9 cellular contexts compared by ENCODE assay signal in genomic region chr19:46862504-46862835, GRCh38. TPM values are rescaled to one million over a fixed set of nuclear protein-coding genes. Genes with fewer than 3 reads are reported as not detected.
A peak's percentile ranks its signal among the peaks of the same experiment; 100 is the strongest.
DNase-seq lines count a peak whose midpoint lies in the region; ATAC-seq and TF ChIP-seq lines count a peak whose summit lies in the region.
"Had no signal": no experiment of that assay in that cellular context is flagged by ENCODE, and none has a peak within 500 bp of the region (broad histone marks: within the 10 kb centered on the region; RNA-seq: fewer than 3 reads in every experiment).

No MANE protein-coding gene starts in this region.

- H3K27ac ChIP-seq in DND-41 (ENCODE audit: low read length) (peak overlapping the region; percentile 71), PC-9 (no peak overlapping the region), fibroblast of lung (ENCODE audit: insufficient read depth, low read length) (peak overlapping the region; percentile 59), psoas muscle (peak overlapping the region; percentile 99)

- peaks cover 62% of the 10 kb centered on the region for H3K4me1 ChIP-seq in DND-41 (ENCODE audit: insufficient read depth, low read length)
- peaks cover 65% of the 10 kb centered on the region for H3K4me1 ChIP-seq in PC-9 (replicated peaks; ENCODE audit: insufficient read depth)
- peaks cover 22% of the 10 kb centered on the region for H3K4me1 ChIP-seq in fibroblast of lung (ENCODE audit: control insufficient read depth, extremely low read depth, insufficient read depth, low read length)
- H3K4me1 ChIP-seq in psoas muscle: peaks cover 62% of the 10 kb centered on the region

- intact Hi-C loops in PC-9 (cut with micrococcal nuclease; ENCODE audit: unreplicated experiment): loop anchor here (5.0 kb wide), 1 partner anchor 115 kb away; no protein-coding TSS in a partner anchor
- intact Hi-C loops in psoas muscle (cut with DNase I): loop anchor here (5.0 kb wide), 3 partner anchors 40 to 115 kb away; no protein-coding TSS in a partner anchor

- peaks cover 73% of the 10 kb centered on the region for H3F3A ChIP-seq in PC-9 (ENCODE audit: insufficient read depth, low read depth)

- H4K20me1 ChIP-seq in DND-41 (ENCODE audit: insufficient read depth, low read length) (peaks cover 56% of the 10 kb centered on the region), PC-9 (ENCODE audit: insufficient read depth) (peaks cover 21% of the 10 kb centered on the region), fibroblast of lung (ENCODE audit: control insufficient read depth, extremely low read depth, insufficient read depth, low read length) (peaks cover 3% of the 10 kb centered on the region)

- no peak for TF ChIP-seq CTCF in DND-41 (IDR thresholded peaks at IDR 0.05; ENCODE audit: borderline replicate concordance, extremely low read depth, low read length, poor library complexity, severe bottlenecking)
- TF ChIP-seq CTCF in PC-9 (conservative IDR thresholded peaks at IDR 0.05): no peak
- no peak for TF ChIP-seq CTCF in fibroblast of lung (conservative IDR thresholded peaks at IDR 0.05 in 1 of 2, IDR thresholded peaks at IDR 0.05 in 1 of 2; ENCODE audit: low read depth in 1 of 2, low read length in 2 of 2)
- TF ChIP-seq CTCF in psoas muscle (IDR thresholded peaks at IDR 0.05): no peak

- ATAC-seq in DND-41 (ENCODE audit: insufficient read depth, low read depth) (no peak), psoas muscle (no peak), GM18861 (IDR thresholded peaks at IDR 0.05; ENCODE audit: unreplicated experiment) (no peak), GM18867 (IDR thresholded peaks at IDR 0.05; ENCODE audit: unreplicated experiment) (no peak)
- ATAC-seq: activated T-cell treated with anti-CD3 and anti-CD28 coated beads, Interleukin-2, amount 50 U/mL, for 4 hours had no signal

- no peaks in the 10 kb centered on the region for H3K9me3 ChIP-seq in DND-41 (ENCODE audit: insufficient read depth, low read length, severe bottlenecking)
- no peaks in the 10 kb centered on the region for H3K9me3 ChIP-seq in PC-9 (ENCODE audit: insufficient read depth, low read depth)
- H3K9me3 ChIP-seq in fibroblast of lung (ENCODE audit: control insufficient read depth, insufficient read depth, low read depth, low read length): no peaks in the 10 kb centered on the region
- no peaks in the 10 kb centered on the region for H3K9me3 ChIP-seq in psoas muscle

- H3K4me2 ChIP-seq in DND-41 (ENCODE audit: insufficient read depth, low read length): peak overlapping the region; percentile 70
- peak overlapping the region; percentile 96 for H3K4me2 ChIP-seq in PC-9
- H3K4me2 ChIP-seq in fibroblast of lung (ENCODE audit: extremely low read depth, insufficient read depth, low read length): peak overlapping the region; percentile 75

- peak overlapping the region; percentile 100 for H3K9ac ChIP-seq in DND-41 (ENCODE audit: low read depth, low read length)
- H3K9ac ChIP-seq in fibroblast of lung (ENCODE audit: insufficient read depth, low read length): no peak overlapping the region

- CTCF ChIA-PET in PC-9 (lab: Charles Lee): interaction anchor here (0.7 kb wide), 1 partner anchor 252 kb away, joined by 21 read pairs; no protein-coding TSS in a partner anchor

- POLR2A ChIA-PET in PC-9 (lab: Charles Lee; ENCODE audit: unreplicated experiment): no interaction called here

- no peaks in the 10 kb centered on the region for H3K9me2 ChIP-seq in PC-9 (ENCODE audit: insufficient read depth)

- H2AFZ ChIP-seq in DND-41 (ENCODE audit: low read depth, low read length) (no peak overlapping the region), PC-9 (no peak overlapping the region), fibroblast of lung (ENCODE audit: low read length) (no peak overlapping the region)

- WGBS in psoas muscle, 3 donors: 10 to 15% (median 15%) methylated on average over 9 of the region's 9 CpGs

- H3K79me2 ChIP-seq in DND-41 (ENCODE audit: insufficient read depth, low read length) (peaks cover 82% of the 10 kb centered on the region), PC-9 (ENCODE audit: low read depth) (peaks cover 68% of the 10 kb centered on the region), fibroblast of lung (ENCODE audit: control insufficient read depth, insufficient read depth, low read length) (peaks cover 62% of the 10 kb centered on the region)

- no peak for DNase-seq in DND-41
- no peak for DNase-seq in PC-9
- DNase-seq in fibroblast of lung (ENCODE audit: low read depth in 2 of 2): no peak
- DNase-seq in psoas muscle: no peak
- no peak for DNase-seq in DMS53 (lab: John Stamatoyannopoulos, UW)
- DNase-seq in NCI-H446 treated with DMSO at 0.1 percent for 48 hours (lab: John Stamatoyannopoulos, UW): no peak
- DNase-seq: activated T-cell treated with anti-CD3 and anti-CD28 coated beads, Interleukin-2, amount 50 U/mL, for 4 hours had no signal

- H3K4me3 ChIP-seq in DND-41 (ENCODE audit: low read depth in 1 of 2, low read length in 2 of 2) (peak overlapping the region; percentile 67 to 75; a peak in 3 of 4 replicates), PC-9 (peak overlapping the region; percentile 79), fibroblast of lung (replicated peaks in 1 of 4; ENCODE audit: control extremely low read depth in 1 of 4, insufficient read depth in 1 of 4, low read depth in 3 of 4, low read length in 4 of 4) (peak overlapping the region; percentile 65 to 81 (median 72)), psoas muscle (peak overlapping the region; percentile 96)

- H3K27me3 ChIP-seq in DND-41 (ENCODE audit: insufficient read depth, low read length, poor library complexity) (no peaks in the 10 kb centered on the region), PC-9 (ENCODE audit: insufficient read depth, low read depth) (no peaks in the 10 kb centered on the region), fibroblast of lung (ENCODE audit: control insufficient read depth, insufficient read depth, low read length) (no peaks in the 10 kb centered on the region), psoas muscle (ENCODE audit: insufficient read depth in 3 of 3, low read length in 2 of 3) (no peaks in the 10 kb centered on the region)

- BruUV-seq in PC-9 (replicated peaks; lab: Mats Ljungman, UMichigan): no TSS peak

- peaks cover 13% of the 10 kb centered on the region for H3K36me3 ChIP-seq in DND-41 (ENCODE audit: insufficient read depth, low read length)
- H3K36me3 ChIP-seq in PC-9 (ENCODE audit: low read depth): peaks cover 5% of the 10 kb centered on the region; the same call in 1 of the 2 replicates
- no peaks in the 10 kb centered on the region for H3K36me3 ChIP-seq in fibroblast of lung (ENCODE audit: control insufficient read depth, insufficient read depth, low read length)
- no peaks in the 10 kb centered on the region for H3K36me3 ChIP-seq in psoas muscle (ENCODE audit: insufficient read depth in 1 of 2, low read depth in 1 of 2)

RNA-seq across cellular contexts. Expression of gene ARHGAP35, which starts 1.7 kb away (rescaled TPM):
- 87.8 and 104 TPM in 2 replicates for total RNA-seq in PC-9 (2021)
- 37.5 and 47.6 TPM in 2 replicates for total RNA-seq in fibroblast of lung
- 26.0 and 27.9 TPM in 2 replicates for polyA plus RNA-seq in fibroblast of lung
- 28.3 and 31.1 TPM in 2 replicates for polyA plus RNA-seq in fibroblast of lung (2012)
- polyA minus RNA-seq in fibroblast of lung (ENCODE audit: low replicate concordance): 59.8 and 71.0 TPM in 2 replicates
- total RNA-seq in psoas muscle: 10 to 100 TPM; 26.0 to 44.9 (median 32.2) TPM
- 10 to 100 TPM in 2 of 3 donors, 1 to 10 TPM in 1; 10.0 to 50.6 (median 15.5) TPM for polyA plus RNA-seq in psoas muscle

RNA-seq across cellular contexts. Expression of gene AP2S1, which starts 11.8 kb away (rescaled TPM):
- 332 and 411 TPM in 2 replicates for total RNA-seq in PC-9 (2021)
- 111 and 143 TPM in 2 replicates for total RNA-seq in fibroblast of lung
- 201 and 233 TPM in 2 replicates for polyA plus RNA-seq in fibroblast of lung
- polyA plus RNA-seq in fibroblast of lung (2012): 258 and 351 TPM in 2 replicates
- polyA minus RNA-seq in fibroblast of lung (ENCODE audit: low replicate concordance): 91.1 and 130 TPM in 2 replicates
- 10 to 100 TPM; 72.5 to 87.4 (median 85.9) TPM for total RNA-seq in psoas muscle
- polyA plus RNA-seq in psoas muscle: 100 to 1,000 TPM in 1 of 3 donors, 10 to 100 TPM in 2; 63.0 to 121 (median 97.2) TPM
